In the genomic region with DNA sequence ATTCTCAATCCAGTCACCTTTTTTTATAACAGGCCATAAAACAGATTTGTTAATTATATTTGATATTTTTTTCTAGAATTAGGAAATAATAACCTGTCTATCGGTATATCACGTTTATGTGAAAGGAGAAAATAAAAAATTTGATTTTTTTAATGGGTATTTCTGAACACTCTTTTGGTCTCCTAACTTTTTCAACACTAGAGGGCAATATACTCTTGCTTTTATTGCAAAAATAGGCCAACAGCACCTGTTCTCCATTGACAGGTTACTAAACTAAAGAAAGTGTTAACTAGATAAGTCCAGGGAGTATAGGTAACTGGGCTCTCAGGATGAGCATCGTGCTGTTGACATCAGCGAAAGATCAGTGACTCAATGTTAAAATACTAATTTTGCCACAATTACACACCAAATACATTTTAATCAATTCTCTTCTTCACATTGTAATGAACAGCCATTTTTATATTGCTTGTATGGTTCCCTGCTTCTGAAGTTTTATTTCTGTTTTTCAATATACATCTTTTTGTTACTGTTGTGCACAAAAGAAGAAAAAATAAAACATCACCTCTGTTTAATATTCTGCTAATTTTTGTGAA, we compare ENCODE assay signal across 8 cellular contexts. TPM values are rescaled to one million over a fixed set of nuclear protein-coding genes. Genes with fewer than 3 reads are reported as not detected.
DNase-seq lines count a peak whose midpoint lies in the region; ATAC-seq and TF ChIP-seq lines count a peak whose summit lies in the region.

No MANE protein-coding gene starts in this region.

- no peaks in the 10 kb centered on the region for H3K4me1 Mint-ChIP-seq in neural progenitor cell
- no peaks in the 10 kb centered on the region for H3K4me1 Mint-ChIP-seq in activated naive CD8-positive, alpha-beta T cell treated with anti-CD3 and anti-CD28 coated beads, Interleukin-2, amount 50 U/mL, for 24 hours

- peak; percentile 73 for ATAC-seq in HG02852 (IDR thresholded peaks at IDR 0.05; ENCODE audit: unreplicated experiment)
- ATAC-seq in activated naive CD8-positive, alpha-beta T cell treated with anti-CD3 and anti-CD28 coated beads, Interleukin-2, amount 50 U/mL, for 24 hours, result no peak

- no peak overlapping the region for H3K4me2 ChIP-seq in neural progenitor cell

- H3K9me3 ChIP-seq in left ventricle myocardium inferior (replicated peaks) (no peaks in the 10 kb centered on the region), neural progenitor cell (ENCODE audit: low read depth) (no peaks in the 10 kb centered on the region)

- no peaks in the 10 kb centered on the region for H3K79me2 ChIP-seq in neural progenitor cell (ENCODE audit: low read depth)

- no peak overlapping the region for H3K4me3 Mint-ChIP-seq in neural progenitor cell
- no peak overlapping the region for H3K4me3 Mint-ChIP-seq in activated naive CD8-positive, alpha-beta T cell treated with anti-CD3 and anti-CD28 coated beads, Interleukin-2, amount 50 U/mL, for 24 hours

- peaks cover under 1% of the 10 kb centered on the region for H3K9me3 Mint-ChIP-seq in neural progenitor cell
- H3K9me3 Mint-ChIP-seq in activated naive CD8-positive, alpha-beta T cell treated with anti-CD3 and anti-CD28 coated beads, Interleukin-2, amount 50 U/mL, for 24 hours, result no peaks in the 10 kb centered on the region

- TF ChIP-seq CTCF in left ventricle myocardium inferior (IDR thresholded peaks at IDR 0.05; ENCODE audit: borderline replicate concordance) (peak; percentile 57), cardiac fibroblast (IDR thresholded peaks at IDR 0.05; ENCODE audit: low read depth, low read length) (peak; percentile 56), neural progenitor cell (IDR thresholded peaks at IDR 0.05) (peak; percentile 88)

- no peak overlapping the region for H2AFZ ChIP-seq in neural progenitor cell (replicated peaks)

- H3K27ac ChIP-seq in left ventricle myocardium inferior (replicated peaks), result no peak overlapping the region
- no peak overlapping the region for H3K27ac ChIP-seq in neural progenitor cell

- intact Hi-C loops in left ventricle myocardium inferior (cut with micrococcal nuclease), result no loop called here
- intact Hi-C loops in cardiac septum (cut with DNase I), result no loop called here

- H3K9ac ChIP-seq in neural progenitor cell, result no peak overlapping the region

- no peaks in the 10 kb centered on the region for H4K20me1 ChIP-seq in neural progenitor cell (ENCODE audit: low read depth)

- H3K36me3 Mint-ChIP-seq in neural progenitor cell, result peaks cover 1% of the 10 kb centered on the region
- no peaks in the 10 kb centered on the region for H3K36me3 Mint-ChIP-seq in activated naive CD8-positive, alpha-beta T cell treated with anti-CD3 and anti-CD28 coated beads, Interleukin-2, amount 50 U/mL, for 24 hours (ENCODE audit: low read depth)

- DNase-seq in left ventricle myocardium inferior (no peak), cardiac septum (ENCODE audit: low spot score) (no peak), NCI-H2107 treated with DMSO at 0.1 percent for 48 hours (lab: John Stamatoyannopoulos, UW; ENCODE audit: unreplicated experiment) (peak; percentile 33), cardiac fibroblast (ENCODE audit: low read depth in 2 of 2) (peak; percentile 15 to 28), neural progenitor cell (ENCODE audit: low spot score) (peak; percentile 61), epidermal melanocyte (ENCODE audit: insufficient read length, low spot score) (no peak)
- DNase-seq in activated naive CD8-positive, alpha-beta T cell treated with anti-CD3 and anti-CD28 coated beads, Interleukin-2, amount 50 U/mL, for 24 hours, result no peak

- no peaks in the 10 kb centered on the region for H3K27me3 Mint-ChIP-seq in neural progenitor cell (ENCODE audit: insufficient read depth, low read depth)
- no peaks in the 10 kb centered on the region for H3K27me3 Mint-ChIP-seq in activated naive CD8-positive, alpha-beta T cell treated with anti-CD3 and anti-CD28 coated beads, Interleukin-2, amount 50 U/mL, for 24 hours

- H3K36me3 ChIP-seq in left ventricle myocardium inferior (no peaks in the 10 kb centered on the region), neural progenitor cell (no peaks in the 10 kb centered on the region)

- H3K4me1 ChIP-seq in left ventricle myocardium inferior (no peaks in the 10 kb centered on the region), neural progenitor cell (no peaks in the 10 kb centered on the region)

- H3K4me3 ChIP-seq in left ventricle myocardium inferior (no peak overlapping the region), cardiac fibroblast (replicated peaks in 1 of 2; ENCODE audit: low read depth in 2 of 2, low read length in 2 of 2) (no peak overlapping the region), neural progenitor cell (no peak overlapping the region)

- no peak overlapping the region for H3K27ac Mint-ChIP-seq in neural progenitor cell
- no peak overlapping the region for H3K27ac Mint-ChIP-seq in activated naive CD8-positive, alpha-beta T cell treated with anti-CD3 and anti-CD28 coated beads, Interleukin-2, amount 50 U/mL, for 24 hours

- H3K27me3 ChIP-seq in left ventricle myocardium inferior (ENCODE audit: low read depth) (no peaks in the 10 kb centered on the region), neural progenitor cell (no peaks in the 10 kb centered on the region)

- H3F3A ChIP-seq in neural progenitor cell (ENCODE audit: low read depth), result no peaks in the 10 kb centered on the region

RNA-seq across cellular contexts. Expression of gene NDST4, which starts 22.8 kb away (rescaled TPM):
- total RNA-seq in left ventricle myocardium inferior (0.11 TPM), cardiac septum (not detected), neural progenitor cell (ENCODE audit: low replicate concordance) (1.2 and 1.5 TPM in 2 replicates)

Comparison
In these comparisons a context has a peak if more than half of its experiments do, and no peak if none do; other contexts are left out.
1. DNase-seq: peak in NCI-H2107 treated with DMSO at 0.1 percent for 48 hours (single experiment), cardiac fibroblast (2 of 2) and neural progenitor cell (single experiment); none in left ventricle myocardium inferior (single experiment), cardiac septum (single experiment), activated naive CD8-positive, alpha-beta T cell treated with anti-CD3 and anti-CD28 coated beads, Interleukin-2, amount 50 U/mL, for 24 hours (single experiment) and epidermal melanocyte (single experiment).
2. Peak in every context shown above with its lines, with median percentiles within 50 percentile points of each other: CTCF ChIP-seq.